28 cellular contexts compared by ENCODE assay signal in the genomic region with DNA sequence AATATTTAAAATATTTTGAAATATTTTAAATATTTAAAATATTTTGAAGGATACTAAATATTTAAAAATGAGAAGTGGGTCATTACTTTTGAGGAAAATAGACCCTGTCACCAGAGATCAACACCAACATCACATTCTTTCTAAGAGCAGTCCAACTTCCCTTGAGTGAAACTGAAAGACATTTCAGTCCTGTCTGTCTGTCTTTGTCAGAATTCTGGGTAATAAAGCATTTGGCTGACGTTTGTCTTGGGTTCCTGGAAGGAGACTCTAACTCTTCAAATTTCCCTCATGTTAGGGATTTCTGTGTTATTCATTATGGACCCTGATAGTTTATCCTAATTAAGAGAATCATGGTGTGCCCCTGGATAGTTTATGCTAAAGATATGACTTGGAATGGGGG.
"Had no signal": no experiment of that assay in that cellular context is flagged by ENCODE, and none has a peak within 500 bp of the region (broad histone marks: within the 10 kb centered on the region; RNA-seq: fewer than 3 reads in every experiment).

No MANE protein-coding gene starts in this region.

- FAIRE-seq: bronchial epithelial cell, endometrium, keratinocyte had no signal

- H3K27ac Mint-ChIP-seq: naive B cell; nephron progenitor cell; stimulated activated naive CD8-positive, alpha-beta T cell treated with anti-CD3 and anti-CD28 coated beads, Interleukin-15, Interleukin-2, amounts not matched to agents 100 ng/mL and 50 ng/mL, for 24 hours; type B pancreatic cell had no signal

- ATAC-seq: gastrocnemius medialis, left colon, sciatic nerve had no signal

- H3K4me1 Mint-ChIP-seq: central memory CD8-positive, alpha-beta T cell; naive B cell; nephron progenitor cell had no signal

- H3K9me3 Mint-ChIP-seq: central memory CD8-positive, alpha-beta T cell; naive B cell; nephron progenitor cell; stimulated activated naive CD8-positive, alpha-beta T cell treated with anti-CD3 and anti-CD28 coated beads, Interleukin-15, Interleukin-2, amounts not matched to agents 100 ng/mL and 50 ng/mL, for 24 hours; type B pancreatic cell had no signal

- H3K4me3 Mint-ChIP-seq: central memory CD8-positive, alpha-beta T cell; naive B cell; nephron progenitor cell; stimulated activated naive CD8-positive, alpha-beta T cell treated with anti-CD3 and anti-CD28 coated beads, Interleukin-15, Interleukin-2, amounts not matched to agents 100 ng/mL and 50 ng/mL, for 24 hours; type B pancreatic cell had no signal

- H3K27me3 Mint-ChIP-seq: central memory CD8-positive, alpha-beta T cell; naive B cell; stimulated activated naive CD8-positive, alpha-beta T cell treated with anti-CD3 and anti-CD28 coated beads, Interleukin-15, Interleukin-2, amounts not matched to agents 100 ng/mL and 50 ng/mL, for 24 hours; type B pancreatic cell had no signal

- DNase-seq: activated CD4-positive, alpha-beta T cell treated with anti-CD3 and anti-CD28 coated beads, Interleukin-2, amount 50 U/mL, for 4 hours; activated CD4-positive, CD25-positive, alpha-beta regulatory T cell treated with anti-CD3 and anti-CD28 coated beads, Interleukin-2, amount 50 U/mL, for 72 hours; activated gamma-delta T cell treated with Interleukin-2 at 50 U/mL for 16 hours; activated naive CD4-positive, alpha-beta T cell treated with anti-CD3 and anti-CD28 coated beads, Interleukin-2, amount 50 U/mL, for 16 hours; activated T-cell treated with anti-CD3 and anti-CD28 coated beads for 4 hours; anterior cingulate cortex; colonic mucosa; effector CD8-positive, alpha-beta T cell; gastrocnemius medialis; glutamatergic neuron; left colon; mammary epithelial cell; naive B cell; nephron progenitor cell; ovary; retina; stimulated activated CD4-positive, alpha-beta T cell treated with anti-CD3 and anti-CD28 coated beads, Interleukin-12 subunit alpha, Interleukin-12 subunit beta, amount 100 ng/mL, for 4 hours; stimulated activated CD4-positive, alpha-beta T cell treated with anti-CD3 and anti-CD28 coated beads, Interleukin-4, amount 100 ng/mL, for 1 hour; T1000; uterus; WERI-Rb-1 had no signal
